ENCODE assay signal across 17 cellular contexts in genomic region chr5:166430491-166431319, GRCh38.
A peak's percentile ranks its signal among the peaks of the same experiment; 100 is the strongest.
DNase-seq lines count a peak whose midpoint lies in the region; ATAC-seq, FAIRE-seq and TF ChIP-seq lines count a peak whose summit lies in the region.
"Had no signal": no experiment of that assay in that cellular context is flagged by ENCODE, and none has a peak within 500 bp of the region (broad histone marks: within the 10 kb centered on the region; RNA-seq: fewer than 3 reads in every experiment).

No MANE protein-coding gene starts in this region.

- H3K18ac ChIP-seq in H1 (ENCODE audit: extremely low read depth, low read length), result peak overlapping the region; percentile 93; the same call in 1 of the 2 replicates

- no peak overlapping the region for H3K23ac ChIP-seq in H1 (ENCODE audit: insufficient read length)

- H2BK12ac ChIP-seq in H1 (ENCODE audit: low read depth, low read length), result peak overlapping the region; percentile 95

- ATAC-seq in GM21786 (IDR thresholded peaks at IDR 0.05; ENCODE audit: unreplicated experiment), result no peak
- ATAC-seq: SK-N-SH treated with all-trans-retinoic acid at 6 μM for 48 hours had no signal

- H3K27me3 ChIP-seq in H1 (replicated peaks in 1 of 4; ENCODE audit: control insufficient read depth in 3 of 4, extremely low read depth in 1 of 4, insufficient read depth in 3 of 4, low read length in 3 of 4), result no peaks in the 10 kb centered on the region
- H3K27me3 ChIP-seq in CD8-positive, alpha-beta memory T cell (ENCODE audit: insufficient read depth, low read length, poor library complexity, severe bottlenecking), result no peaks in the 10 kb centered on the region
- H3K27me3 ChIP-seq: Peyer's patch had no signal

- peak overlapping the region; percentile 39 for H2BK120ac ChIP-seq in H1 (replicated peaks; ENCODE audit: low read depth, low read length)

- H3K4ac ChIP-seq in H1 (replicated peaks; ENCODE audit: insufficient read length, low read depth, low read length), result no peak overlapping the region

- peak overlapping the region; percentile 98 for H4K5ac ChIP-seq in H1 (ENCODE audit: insufficient read length, low read depth, low read length)

- H3K27me3 Mint-ChIP-seq in CD8-positive, alpha-beta memory T cell, result no peaks in the 10 kb centered on the region

- H2AFZ ChIP-seq in H1 (ENCODE audit: low read length), result no peak overlapping the region

- no peak overlapping the region for H3K14ac ChIP-seq in H1 (ENCODE audit: insufficient read length)

- no peaks in the 10 kb centered on the region; the same call in 1 of the 2 replicates for H3K23me2 ChIP-seq in H1 (ENCODE audit: low read depth, low read length)

- H4K20me1 ChIP-seq in H1 (replicated peaks in 1 of 2; ENCODE audit: control insufficient read depth in 1 of 2, insufficient read depth in 2 of 2, low read length in 2 of 2), result no peaks in the 10 kb centered on the region

- peak overlapping the region; percentile 95 for H2BK5ac ChIP-seq in H1 (ENCODE audit: low read depth, low read length)

- H3K36me3 ChIP-seq in H1 (ENCODE audit: control insufficient read depth in 2 of 4, insufficient read depth in 4 of 4, low read length in 3 of 4), result no peaks in the 10 kb centered on the region
- no peaks in the 10 kb centered on the region for H3K36me3 ChIP-seq in CD8-positive, alpha-beta memory T cell (ENCODE audit: insufficient read depth, low read length)
- H3K36me3 ChIP-seq: Peyer's patch had no signal

- peak in 1 of 2 experiments; percentile 78; a peak in 1 of 3 replicates for TF ChIP-seq EP300 in H1 (IDR thresholded peaks at IDR 0.05; ENCODE audit: borderline replicate concordance in 1 of 2, low read depth in 2 of 2, low read length in 2 of 2)

- CTCF ChIA-PET in H1 (lab: Charles Lee; ENCODE audit: partially characterized antibody), result interaction anchor here (0.6 to 1.4 kb wide), 2 partner anchors 12 to 162 kb away, joined by 3 read pairs; no protein-coding TSS in a partner anchor
- CTCF ChIA-PET in CD8-positive, alpha-beta memory T cell (lab: Charles Lee), result no interaction called here

- no peaks in the 10 kb centered on the region for H3K4me1 Mint-ChIP-seq in CD8-positive, alpha-beta memory T cell

- H3K56ac ChIP-seq in H1 (replicated peaks; ENCODE audit: insufficient read length, low read depth, low read length), result peak overlapping the region; percentile 3

- peak overlapping the region; percentile 56 for H4K91ac ChIP-seq in H1 (replicated peaks; ENCODE audit: insufficient read length, low read length)

- H3K79me1 ChIP-seq in H1 (ENCODE audit: low read depth, low read length), result no peaks in the 10 kb centered on the region

- peak overlapping the region; percentile 35; the same call in 1 of the 2 replicates for H4K8ac ChIP-seq in H1 (ENCODE audit: extremely low read depth, insufficient read depth, low read length)

- H3K79me2 ChIP-seq in H1 (ENCODE audit: control insufficient read depth in 1 of 2, insufficient read depth in 2 of 2, low read length in 2 of 2), result no peaks in the 10 kb centered on the region

- peaks cover 9 to 43% (median 12%) of the 10 kb centered on the region in 5 donors for H3K9me3 Mint-ChIP-seq in CD8-positive, alpha-beta memory T cell

- TF ChIP-seq POLR2A in H1 (IDR thresholded peaks at IDR 0.05; ENCODE audit: control extremely low read depth in 1 of 2, low read depth in 2 of 2, low read length in 2 of 2), result no peak

- DNase-seq in NCI-H2227 treated with DMSO at 0.1 percent for 48 hours (lab: John Stamatoyannopoulos, UW) (peak; percentile 5), H1 (ENCODE audit: low read depth in 1 of 2, low spot score in 2 of 2) (peak; percentile 65 to 80), iPS-NIHi11 (ENCODE audit: low spot score) (peak; percentile 70), GM19239 (ENCODE audit: insufficient read length, low spot score) (no peak), HUDEP-2 (lab: John Stamatoyannopoulos, UW; ENCODE audit: unreplicated experiment in 76 of 76) (no peak)
- no peak for DNase-seq in CD8-positive, alpha-beta memory T cell
- DNase-seq: DMS 273 treated with DMSO at 0.1 percent for 48 hours, KG1, NCI-H1092 treated with DMSO at 0.1 percent for 48 hours, NCI-H1694, NCI-H446 treated with DMSO at 0.1 percent for 48 hours, NCI-H774, Peyer's patch, SHP77 had no signal

- no peak overlapping the region for H3K4me3 Mint-ChIP-seq in CD8-positive, alpha-beta memory T cell

- H3K4me2 ChIP-seq in H1 (ENCODE audit: insufficient read depth in 1 of 2, low read depth in 2 of 2, low read length in 2 of 2), result peak overlapping the region; percentile 64 to 65

- 3% methylated on average over 3 of the region's 5 CpGs; no CpG with 5 or more reads in 1 of the 2 experiments for WGBS in H1 (ENCODE audit: extremely low coverage in 1 of 2, insufficient coverage in 1 of 2, insufficient read length in 1 of 2, insufficient replicate concordance in 2 of 2, low coverage in 1 of 2, low lambda C conversion rate in 2 of 2, missing lambda C conversion rate in 1 of 2), 2 experiments

- FAIRE-seq in H1 (lab: Jason Lieb, UNC) (peak; percentile 91), GM19239 (lab: Jason Lieb, UNC) (no peak)
- FAIRE-seq: HTR-8/SVneo had no signal

- H3K27ac ChIP-seq in H1 (ENCODE audit: low read depth, low read length), result peak overlapping the region; percentile 51; the same call in 1 of the 2 replicates
- no peak overlapping the region for H3K27ac ChIP-seq in CD8-positive, alpha-beta memory T cell (ENCODE audit: low read depth, low read length)
- H3K27ac ChIP-seq: Peyer's patch had no signal

- no peak overlapping the region for H3K27ac Mint-ChIP-seq in CD8-positive, alpha-beta memory T cell

- no peak for TF ChIP-seq CTCF in H1 (IDR thresholded peaks at IDR 0.05; ENCODE audit: control extremely low read depth in 1 of 3, insufficient read depth in 1 of 3, low read depth in 1 of 3, low read length in 3 of 3)

- POLR2A ChIA-PET in H1 (lab: Charles Lee; ENCODE audit: partially characterized antibody), result interaction anchor here (0.6 to 1.9 kb wide), 3 partner anchors 9 to 88 kb away, joined by 3 to 6 read pairs (median 3); no protein-coding TSS in a partner anchor
- POLR2A ChIA-PET in CD8-positive, alpha-beta memory T cell (lab: Charles Lee), result no interaction called here

- H3K36me3 Mint-ChIP-seq in CD8-positive, alpha-beta memory T cell, result no peaks in the 10 kb centered on the region

- peak; percentile 4 to 24; a peak in 3 of 4 replicates for TF ChIP-seq RAD21 in H1 (IDR thresholded peaks at IDR 0.05 in 1 of 2, conservative IDR thresholded peaks at IDR 0.05 in 1 of 2; ENCODE audit: low read depth in 2 of 2, low read length in 2 of 2)

- peak overlapping the region in 1 of 4 experiments; percentile 28; a peak in 1 of 7 replicates for H3K9ac ChIP-seq in H1 (replicated peaks in 1 of 4; ENCODE audit: extremely low read depth in 1 of 4, low read depth in 3 of 4, low read length in 3 of 4)

- H2AK5ac ChIP-seq in H1 (ENCODE audit: low read depth, low read length), result peak overlapping the region; percentile 84; the same call in 1 of the 2 replicates

- peak overlapping the region in 3 of 4 experiments; percentile 6 to 43 (median 16); a peak in 4 of 8 replicates for H3K4me3 ChIP-seq in H1 (ENCODE audit: extremely low read depth in 1 of 4, insufficient read depth in 2 of 4, low read depth in 3 of 4, low read length in 4 of 4)
- no peak overlapping the region for H3K4me3 ChIP-seq in CD8-positive, alpha-beta memory T cell (ENCODE audit: low read length)
- H3K4me3 ChIP-seq: Peyer's patch had no signal

- peaks cover 0 to 16% (median 11%) of the 10 kb centered on the region in 4 experiments; a peak in 5 of 7 replicates for H3K4me1 ChIP-seq in H1 (replicated peaks in 1 of 4; ENCODE audit: control insufficient read depth in 3 of 4, insufficient read depth in 4 of 4, low read length in 3 of 4)
- H3K4me1 ChIP-seq in CD8-positive, alpha-beta memory T cell (ENCODE audit: insufficient read depth, low read length), result no peaks in the 10 kb centered on the region
- H3K4me1 ChIP-seq: Peyer's patch had no signal

- no peaks in the 10 kb centered on the region for H3K9me3 ChIP-seq in H1 (ENCODE audit: insufficient read depth in 2 of 2, low read depth in 1 of 2, low read length in 1 of 2)
- no peaks in the 10 kb centered on the region for H3K9me3 ChIP-seq in CD8-positive, alpha-beta memory T cell (ENCODE audit: low read length)
- H3K9me3 ChIP-seq: Peyer's patch had no signal

- H2BK15ac ChIP-seq in H1 (ENCODE audit: low read length), result no peak overlapping the region; the same call in 1 of the 2 replicates

- peak overlapping the region; percentile 92; the same call in 1 of the 2 replicates for H2BK20ac ChIP-seq in H1 (ENCODE audit: low read length)

TF ChIP-seq in H1, 55 proteins besides CTCF, POLR2A, EP300 and RAD21 (continues in another document):
- TF ChIP-seq BCL11A (IDR thresholded peaks at IDR 0.05; ENCODE audit: low read depth in 2 of 2, low read length in 2 of 2), result peak; percentile 71 to 84
- 0 out of 2 replicates have a peak, but pooled peaks have one; percentile 6 for TF ChIP-seq CREB1 (IDR thresholded peaks at IDR 0.05)
- TF ChIP-seq ASH2L (IDR thresholded peaks at IDR 0.05; ENCODE audit: low read length), result peak; percentile 90
- TF ChIP-seq YY1 (IDR thresholded peaks at IDR 0.05; ENCODE audit: low read depth, low read length), result peak; percentile 70; the same call in 1 of the 2 replicates
- TF ChIP-seq TBP (IDR thresholded peaks at IDR 0.05; ENCODE audit: low read depth, low read length), result no peak

Comparison
In these comparisons a context has a peak if more than half of its experiments do, and no peak if none do; other contexts are left out.
1. DNase-seq: peak in NCI-H2227 treated with DMSO at 0.1 percent for 48 hours (single experiment), H1 (2 of 2) and iPS-NIHi11 (single experiment); none in GM19239 (single experiment), CD8-positive, alpha-beta memory T cell (0 of 5) and HUDEP-2 (0 of 76).